In the genomic region with DNA sequence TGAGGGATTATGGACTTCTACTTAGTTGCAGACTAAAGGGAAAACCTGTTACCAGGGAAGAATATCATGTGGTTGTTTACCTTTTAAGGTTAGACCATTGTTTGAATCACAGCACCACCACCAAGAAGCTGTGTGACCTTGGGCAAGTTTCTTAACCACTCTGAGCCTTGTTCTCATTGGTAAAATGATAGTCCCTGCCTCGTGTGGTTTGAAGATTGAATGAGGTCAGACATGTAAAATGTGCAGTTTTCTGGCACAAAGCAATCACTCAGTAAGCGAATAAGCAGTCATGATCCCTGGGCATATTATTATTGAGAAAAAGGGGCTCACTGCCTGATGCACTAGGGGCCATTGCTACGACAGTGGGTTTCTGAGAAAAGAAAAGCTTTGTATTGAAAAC, we compare ENCODE assay signal across 21 cellular contexts. TPM values are rescaled to one million over a fixed set of nuclear protein-coding genes. Genes with fewer than 3 reads are reported as not detected.
"Had no signal": no experiment of that assay in that cellular context is flagged by ENCODE, and none has a peak within 500 bp of the region (broad histone marks: within the 10 kb centered on the region; RNA-seq: fewer than 3 reads in every experiment).

No MANE protein-coding gene starts in this region.

- H3K9me3 ChIP-seq: neutrophil, pancreas had no signal

- H3K36me3 ChIP-seq: gastroesophageal sphincter, heart right ventricle, neutrophil, pancreas, tibial artery had no signal

- ATAC-seq: activated CD8-positive, alpha-beta T cell treated with anti-CD3 and anti-CD28 coated beads, Interleukin-2, amount 10 ng/mL, durations not matched to agents 7 days and 5 days; esophagus mucosa; gastroesophageal sphincter; natural killer cell; sciatic nerve had no signal

- H3K4me3 ChIP-seq: gastroesophageal sphincter, heart right ventricle, pancreas, tibial artery had no signal

- H3K4me1 ChIP-seq: pancreas, tibial artery had no signal

- H3K27ac ChIP-seq: gastroesophageal sphincter, heart right ventricle, neutrophil, pancreas, tibial artery had no signal

- H3K9me3 Mint-ChIP-seq: activated CD4-positive, alpha-beta T cell treated with anti-CD3 and anti-CD28 coated beads, Interleukin-2, amount 10 ng/mL, durations not matched to agents 7 days and 5 days; activated T-helper 2 cell treated with anti-CD3 and anti-CD28 coated beads, Interferon-gamma antibody, Interleukin-2, Interleukin-4, amounts not matched to agents 10 μg/mL and 5 μg/mL and 100 μg/mL, durations not matched to agents 14 hours and 24 hours and 36 hours had no signal

- H3K4me1 Mint-ChIP-seq: activated CD4-positive, alpha-beta T cell treated with anti-CD3 and anti-CD28 coated beads, Interleukin-2, amount 10 ng/mL, durations not matched to agents 7 days and 5 days; memory B cell; natural killer cell had no signal

- H3K27me3 ChIP-seq: neutrophil, pancreas had no signal

- H3K4me3 Mint-ChIP-seq: activated CD4-positive, alpha-beta T cell treated with anti-CD3 and anti-CD28 coated beads, Interleukin-2, amount 10 ng/mL, durations not matched to agents 7 days and 5 days; activated CD8-positive, alpha-beta T cell treated with anti-CD3 and anti-CD28 coated beads, Interleukin-2, amount 10 ng/mL, durations not matched to agents 7 days and 5 days; activated naive CD8-positive, alpha-beta T cell treated with anti-CD3 and anti-CD28 coated beads, Interleukin-2, amount 10 ng/mL, durations not matched to agents 7 days and 5 days; activated T-cell treated with anti-CD3 and anti-CD28 coated beads, Interleukin-2, amount 50 U/mL, for 24 hours; immature natural killer cell; memory B cell; natural killer cell had no signal

- DNase-seq: activated CD4-positive, alpha-beta T cell treated with anti-CD3 and anti-CD28 coated beads, Interleukin-2, amount 10 ng/mL, durations not matched to agents 7 days and 5 days; activated CD8-positive, alpha-beta T cell treated with anti-CD3 and anti-CD28 coated beads, Interleukin-2, amount 10 ng/mL, durations not matched to agents 7 days and 5 days; activated naive CD4-positive, alpha-beta T cell treated with Interleukin-2 at 50 U/mL for 16 hours; activated naive CD8-positive, alpha-beta T cell treated with anti-CD3 and anti-CD28 coated beads, Interleukin-2, amount 10 ng/mL, durations not matched to agents 7 days and 5 days; activated T-cell treated with anti-CD3 and anti-CD28 coated beads, Interleukin-2, amount 50 U/mL, for 24 hours; anterior cingulate cortex; effector CD4-positive, alpha-beta T cell; heart right ventricle; immature natural killer cell; natural killer cell; pancreas; stimulated activated naive CD4-positive, alpha-beta T cell; T-helper 1 cell; T-helper 9 cell; tibial artery had no signal

- H3K36me3 Mint-ChIP-seq: activated naive CD8-positive, alpha-beta T cell treated with anti-CD3 and anti-CD28 coated beads, Interleukin-2, amount 10 ng/mL, durations not matched to agents 7 days and 5 days; natural killer cell had no signal

- H3K27ac Mint-ChIP-seq: activated CD4-positive, alpha-beta T cell treated with anti-CD3 and anti-CD28 coated beads, Interleukin-2, amount 10 ng/mL, durations not matched to agents 7 days and 5 days; activated CD8-positive, alpha-beta T cell treated with anti-CD3 and anti-CD28 coated beads, Interleukin-2, amount 10 ng/mL, durations not matched to agents 7 days and 5 days; activated naive CD8-positive, alpha-beta T cell treated with anti-CD3 and anti-CD28 coated beads, Interleukin-2, amount 10 ng/mL, durations not matched to agents 7 days and 5 days; activated T-cell treated with anti-CD3 and anti-CD28 coated beads, Interleukin-2, amount 50 U/mL, for 24 hours; activated T-helper 2 cell treated with anti-CD3 and anti-CD28 coated beads, Interferon-gamma antibody, Interleukin-2, Interleukin-4, amounts not matched to agents 10 μg/mL and 5 μg/mL and 100 μg/mL, durations not matched to agents 14 hours and 24 hours and 36 hours; memory B cell; natural killer cell had no signal

RNA-seq across cellular contexts. Expression of a gene that starts 28.3 kb away (rescaled TPM):
- total RNA-seq: activated CD4-positive, alpha-beta T cell treated with anti-CD3 and anti-CD28 coated beads, Interleukin-2, amount 10 ng/mL, durations not matched to agents 7 days and 5 days; activated CD8-positive, alpha-beta T cell treated with anti-CD3 and anti-CD28 coated beads, Interleukin-2, amount 10 ng/mL, durations not matched to agents 7 days and 5 days; activated naive CD8-positive, alpha-beta T cell treated with anti-CD3 and anti-CD28 coated beads, Interleukin-2, amount 10 ng/mL, durations not matched to agents 7 days and 5 days had no signal

RNA-seq across cellular contexts. Expression of a gene that starts 32.9 kb away (rescaled TPM):
- total RNA-seq: activated T-helper 2 cell treated with anti-CD3 and anti-CD28 coated beads, Interferon-gamma antibody, Interleukin-2, Interleukin-4, amounts not matched to agents 10 μg/mL and 5 μg/mL and 100 μg/mL, durations not matched to agents 14 hours and 24 hours and 36 hours; esophagus mucosa had no signal
